In the genomic region with DNA sequence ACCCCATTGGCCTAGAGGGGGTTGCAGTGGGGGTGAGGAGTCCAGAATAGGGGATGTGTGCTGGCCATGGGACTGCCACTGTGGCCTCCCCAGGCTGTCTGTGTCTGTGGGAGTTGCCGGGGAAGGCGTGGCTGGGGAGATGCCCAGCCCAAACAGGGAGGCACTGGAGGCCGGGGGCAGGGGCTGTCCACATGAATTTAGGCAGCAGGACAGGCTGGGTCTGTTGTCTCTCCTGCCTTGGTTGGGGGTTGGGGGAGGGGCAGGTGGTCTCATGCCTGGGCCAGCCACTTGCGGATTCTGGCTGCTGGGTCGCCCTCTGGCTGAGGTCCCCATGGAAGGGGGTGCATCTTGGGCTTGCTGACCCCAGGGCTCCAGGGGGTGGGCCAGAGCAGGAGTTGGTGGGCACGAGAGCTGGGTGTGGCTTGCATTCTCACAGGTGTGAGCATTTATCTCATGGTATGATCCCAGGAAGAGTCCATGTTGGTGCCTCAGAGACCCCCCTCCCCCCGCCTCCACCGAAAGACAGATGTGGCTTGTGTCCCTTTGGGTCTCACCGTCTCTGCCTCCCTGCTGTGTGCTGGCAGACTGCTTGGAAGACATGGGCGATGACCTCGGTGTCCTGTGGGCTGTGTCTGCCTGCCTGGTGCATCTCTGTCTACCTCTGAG, we compare ENCODE assay signal across 14 cellular contexts. TPM values are rescaled to one million over a fixed set of nuclear protein-coding genes. Genes with fewer than 3 reads are reported as not detected.
DNase-seq lines count a peak whose midpoint lies in the region; ATAC-seq, FAIRE-seq and TF ChIP-seq lines count a peak whose summit lies in the region.
"Had no signal": no experiment of that assay in that cellular context is flagged by ENCODE, and none has a peak within 500 bp of the region (broad histone marks: within the 10 kb centered on the region; RNA-seq: fewer than 3 reads in every experiment).

No MANE protein-coding gene starts in this region.

- peak overlapping the region; percentile 53 to 72 for H3K27ac Mint-ChIP-seq in T-cell
- peak overlapping the region in 3 of 7 donors; percentile 1 to 81 (median 28) for H3K27ac Mint-ChIP-seq in CD14-positive monocyte

- DNase-seq in T-cell = no peak
- DNase-seq in keratinocyte (ENCODE audit: low read depth, low spot score) = no peak
- DNase-seq in HuH-7 (ENCODE audit: low spot score) = no peak
- DNase-seq in CD14-positive monocyte (ENCODE audit: low spot score) = no peak
- DNase-seq in kidney tubule cell (ENCODE audit: low spot score) = no peak
- DNase-seq: activated CD4-positive, alpha-beta T cell treated with anti-CD3 and anti-CD28 coated beads for 1 hour; AML-193; effector CD8-positive, alpha-beta T cell; MM.1S; sigmoid colon; stomach had no signal

- H3K27me3 ChIP-seq in keratinocyte (ENCODE audit: control insufficient read depth, extremely low read depth, insufficient read depth, low read length) = peaks cover 58% of the 10 kb centered on the region

- H3K4me2 ChIP-seq in keratinocyte (ENCODE audit: control insufficient read depth, extremely low read depth, insufficient read depth, low read depth, low read length) = peak overlapping the region; percentile 48

- CTCF ChIA-PET in T-cell (lab: Charles Lee) = no interaction called here

- no peaks in the 10 kb centered on the region for H3K79me2 ChIP-seq in keratinocyte (ENCODE audit: control insufficient read depth, insufficient read depth, low read length)

- H3K36me3 Mint-ChIP-seq in T-cell (no peaks in the 10 kb centered on the region), CD14-positive monocyte (no peaks in the 10 kb centered on the region)
- H3K36me3 Mint-ChIP-seq: natural killer cell treated with Interleukin-12 subunit alpha and Interleukin-12 subunit beta and Interleukin-15 and Interleukin-18, amount 100 ng/mL, for 72 hours had no signal

- ATAC-seq in T-cell (replicated peaks in 1 of 4) = no peak

- H3K27ac ChIP-seq in C4-2B = peak overlapping the region; percentile 31
- H3K27ac ChIP-seq in keratinocyte (ENCODE audit: control insufficient read depth, insufficient read depth, low read length) = no peak overlapping the region
- H3K27ac ChIP-seq: GM23248 had no signal

- no peak overlapping the region for H3K9ac ChIP-seq in keratinocyte (ENCODE audit: control insufficient read depth, extremely low read depth, insufficient read depth, low read length)
- H3K9ac ChIP-seq: GM23248 had no signal

- FAIRE-seq in keratinocyte (lab: Jason Lieb, UNC) = no peak

- H3K9me3 Mint-ChIP-seq in T-cell (no peaks in the 10 kb centered on the region), CD14-positive monocyte (peaks cover 0 to 9% (median 1%) of the 10 kb centered on the region in 7 donors)
- H3K9me3 Mint-ChIP-seq: natural killer cell treated with Interleukin-12 subunit alpha and Interleukin-12 subunit beta and Interleukin-15 and Interleukin-18, amount 100 ng/mL, for 72 hours had no signal

- peaks cover 28 to 49% (median 46%) of the 10 kb centered on the region in 3 donors for H3K4me1 Mint-ChIP-seq in T-cell
- H3K4me1 Mint-ChIP-seq in CD14-positive monocyte = peaks cover 14% of the 10 kb centered on the region

- H2AFZ ChIP-seq in keratinocyte (ENCODE audit: control insufficient read depth, low read length) = no peak overlapping the region
- H2AFZ ChIP-seq: GM23248 had no signal

- no peaks in the 10 kb centered on the region for H3K36me3 ChIP-seq in keratinocyte (ENCODE audit: control insufficient read depth in 2 of 2, extremely low read depth in 1 of 2, insufficient read depth in 2 of 2, low read length in 2 of 2)
- H3K36me3 ChIP-seq: sigmoid colon, stomach had no signal

- H3K4me3 Mint-ChIP-seq in T-cell (no peak overlapping the region), CD14-positive monocyte (peak overlapping the region in 1 of 2 donors; percentile 54)
- H3K4me3 Mint-ChIP-seq: natural killer cell treated with Interleukin-12 subunit alpha and Interleukin-12 subunit beta and Interleukin-15 and Interleukin-18, amount 100 ng/mL, for 72 hours had no signal

- TF ChIP-seq CTCF in C4-2B (conservative IDR thresholded peaks at IDR 0.05) (no peak), keratinocyte (optimal IDR thresholded peaks at IDR 0.05 in 1 of 3, IDR thresholded peaks at IDR 0.05 in 1 of 3, conservative IDR thresholded peaks at IDR 0.05 in 1 of 3; ENCODE audit: extremely low read depth in 1 of 3, insufficient read depth in 2 of 3, low read length in 3 of 3) (no peak), CD14-positive monocyte (IDR thresholded peaks at IDR 0.05) (no peak)

- no peaks in the 10 kb centered on the region for H3K9me1 ChIP-seq in keratinocyte (ENCODE audit: control insufficient read depth, extremely low read depth, insufficient read depth, low read length)

- POLR2A ChIA-PET in T-cell (lab: Charles Lee) = no interaction called here

- no peak overlapping the region for H3K4me3 ChIP-seq in keratinocyte (ENCODE audit: control insufficient read depth in 2 of 3, extremely low read depth in 1 of 3, insufficient read depth in 2 of 3, low read depth in 1 of 3, low read length in 3 of 3)
- H3K4me3 ChIP-seq: GM23248 had no signal

- intact Hi-C loops in CD14-positive monocyte (cut with micrococcal nuclease) = no loop called here

- H4K20me1 ChIP-seq in keratinocyte (ENCODE audit: control insufficient read depth, extremely low read depth, insufficient read depth, low read length) = no peaks in the 10 kb centered on the region

- peaks cover 13% of the 10 kb centered on the region for H3K4me1 ChIP-seq in keratinocyte (ENCODE audit: control insufficient read depth, extremely low read depth, insufficient read depth, low read length)

- dilution Hi-C loops in keratinocyte (cut with MboI; ENCODE audit: extremely low pct_ligation_motif_present, low sequenced_read_pairs) = no loop called here

- no peaks in the 10 kb centered on the region for H3K9me3 ChIP-seq in keratinocyte (ENCODE audit: control insufficient read depth, low read depth, low read length)
- H3K9me3 ChIP-seq: sigmoid colon, stomach had no signal

- H3K27me3 Mint-ChIP-seq in T-cell (peaks cover 6 to 27% of the 10 kb centered on the region in 2 donors), CD14-positive monocyte (ENCODE audit: low read depth in 3 of 3) (peaks cover 66 to 83% (median 69%) of the 10 kb centered on the region in 3 donors)

RNA-seq across cellular contexts. Expression of gene SOX18, which starts 4.0 kb away (rescaled TPM):
- total RNA-seq in T-cell = under 1 TPM in 3 of 5 donors, not detected in 2; 0.35 to 0.56 (median 0.44) TPM
- polyA plus RNA-seq in keratinocyte (not detected in 3 replicates), CD14-positive monocyte (not detected)
- polyA plus RNA-seq in keratinocyte (2011; ENCODE audit: low read depth) = not detected
- polyA plus RNA-seq in keratinocyte (2011; cell fraction: cytosol; rRNA removed) = not detected in 2 replicates
- polyA plus RNA-seq in keratinocyte (2011; cell fraction: nucleus; rRNA removed) = not detected in 2 replicates
- polyA plus RNA-seq in keratinocyte (2012; ENCODE audit: low replicate concordance) = not detected in 2 replicates
- polyA minus RNA-seq in keratinocyte = not detected in 3 replicates
- not detected for polyA minus RNA-seq in keratinocyte (2011; cell fraction: cytosol; rRNA and poly(A)+ RNA removed)
- not detected in 2 replicates for polyA minus RNA-seq in keratinocyte (2011; cell fraction: nucleus; rRNA and poly(A)+ RNA removed)
- total RNA-seq: GM23248; natural killer cell treated with Interleukin-12 subunit alpha and Interleukin-12 subunit beta and Interleukin-15 and Interleukin-18, amount 100 ng/mL, for 72 hours had no signal
- polyA plus RNA-seq: GM23248 had no signal

RNA-seq across cellular contexts. Expression of gene C20orf204, which starts 9.5 kb away (rescaled TPM):
- 10 to 100 TPM in 2 of 5 donors, 1 to 10 TPM in 3; 4.5 to 20.8 (median 9.5) TPM for total RNA-seq in T-cell
- polyA plus RNA-seq in keratinocyte (0.06 to 0.08 TPM (median 0.06 TPM) in 3 replicates), CD14-positive monocyte (not detected)
- not detected for polyA plus RNA-seq in keratinocyte (2011; ENCODE audit: low read depth)
- polyA plus RNA-seq in keratinocyte (2011; cell fraction: cytosol; rRNA removed) = not detected in 2 replicates
- 0.45 and 0.65 TPM in 2 replicates for polyA plus RNA-seq in keratinocyte (2011; cell fraction: nucleus; rRNA removed)
- polyA plus RNA-seq in keratinocyte (2012; ENCODE audit: low replicate concordance) = 0.34 TPM in 1 of 2 replicates, not detected in the other
- 0.33 to 0.58 TPM (median 0.56 TPM) in 3 replicates for polyA minus RNA-seq in keratinocyte
- polyA minus RNA-seq in keratinocyte (2011; cell fraction: cytosol; rRNA and poly(A)+ RNA removed) = not detected
- 0.93 and 0.95 TPM in 2 replicates for polyA minus RNA-seq in keratinocyte (2011; cell fraction: nucleus; rRNA and poly(A)+ RNA removed)

RNA-seq across cellular contexts. Expression of gene TCEA2, which starts 17.5 kb away (rescaled TPM):
- total RNA-seq in T-cell = 10 to 100 TPM; 25.8 to 49.7 (median 40.1) TPM
- polyA plus RNA-seq in keratinocyte = 8.4 to 13.1 TPM (median 9.1 TPM) in 3 replicates
- 13.7 TPM for polyA plus RNA-seq in keratinocyte (2011; ENCODE audit: low read depth)
- polyA plus RNA-seq in keratinocyte (2011; cell fraction: cytosol; rRNA removed) = 8.2 and 17.3 TPM in 2 replicates
- 18.8 and 30.2 TPM in 2 replicates for polyA plus RNA-seq in keratinocyte (2011; cell fraction: nucleus; rRNA removed)
- 20.3 and 23.0 TPM in 2 replicates for polyA plus RNA-seq in keratinocyte (2012; ENCODE audit: low replicate concordance)
- 3.8 to 21.4 TPM (median 11.6 TPM) in 3 replicates for polyA minus RNA-seq in keratinocyte
- polyA minus RNA-seq in keratinocyte (2011; cell fraction: cytosol; rRNA and poly(A)+ RNA removed) = 15.3 TPM
- 4.6 and 7.7 TPM in 2 replicates for polyA minus RNA-seq in keratinocyte (2011; cell fraction: nucleus; rRNA and poly(A)+ RNA removed)
- polyA plus RNA-seq in CD14-positive monocyte = 10 to 100 TPM; 15.7 to 16.0 TPM

RNA-seq across cellular contexts. Expression of gene RGS19, which starts 33.8 kb away (rescaled TPM):
- 10 to 100 TPM; 39.2 to 61.7 (median 57.3) TPM for total RNA-seq in T-cell
- polyA plus RNA-seq in keratinocyte = 11.6 to 17.4 TPM (median 11.8 TPM) in 3 replicates
- polyA plus RNA-seq in keratinocyte (2011; ENCODE audit: low read depth) = 1.3 TPM
- polyA plus RNA-seq in keratinocyte (2011; cell fraction: cytosol; rRNA removed) = 12.3 and 23.7 TPM in 2 replicates
- polyA plus RNA-seq in keratinocyte (2011; cell fraction: nucleus; rRNA removed) = 8.4 and 13.6 TPM in 2 replicates
- polyA plus RNA-seq in keratinocyte (2012; ENCODE audit: low replicate concordance) = 6.2 and 15.9 TPM in 2 replicates
- 8.5 to 19.6 TPM (median 10.8 TPM) in 3 replicates for polyA minus RNA-seq in keratinocyte
- 36.3 TPM for polyA minus RNA-seq in keratinocyte (2011; cell fraction: cytosol; rRNA and poly(A)+ RNA removed)
- 5.4 and 6.9 TPM in 2 replicates for polyA minus RNA-seq in keratinocyte (2011; cell fraction: nucleus; rRNA and poly(A)+ RNA removed)
- 100 to 1,000 TPM; 244 to 280 TPM for polyA plus RNA-seq in CD14-positive monocyte

RNA-seq across cellular contexts. Expression of gene OPRL1, which starts 34.4 kb away (rescaled TPM):
- 1 to 10 TPM; 1.1 to 1.9 (median 1.5) TPM for total RNA-seq in T-cell
- polyA plus RNA-seq in keratinocyte (0.25 to 0.54 TPM (median 0.32 TPM) in 3 replicates), CD14-positive monocyte (1 to 10 TPM; 7.0 to 8.8 TPM)
- not detected for polyA plus RNA-seq in keratinocyte (2011; ENCODE audit: low read depth)
- 0.23 and 0.48 TPM in 2 replicates for polyA plus RNA-seq in keratinocyte (2011; cell fraction: cytosol; rRNA removed)
- polyA plus RNA-seq in keratinocyte (2011; cell fraction: nucleus; rRNA removed) = 0.47 and 1.0 TPM in 2 replicates
- polyA plus RNA-seq in keratinocyte (2012; ENCODE audit: low replicate concordance) = 0.17 and 0.47 TPM in 2 replicates
- polyA minus RNA-seq in keratinocyte = 0.59 to 1.2 TPM (median 0.67 TPM) in 3 replicates
- polyA minus RNA-seq in keratinocyte (2011; cell fraction: cytosol; rRNA and poly(A)+ RNA removed) = not detected
- 0.53 and 0.93 TPM in 2 replicates for polyA minus RNA-seq in keratinocyte (2011; cell fraction: nucleus; rRNA and poly(A)+ RNA removed)
